In genomic region chr17:38869647-38870258, GRCh38 we compare ENCODE assay signal across 8 cellular contexts. TPM values are rescaled to one million over a fixed set of nuclear protein-coding genes. Genes with fewer than 3 reads are reported as not detected.
A peak's percentile ranks its signal among the peaks of the same experiment; 100 is the strongest.
DNase-seq lines count a peak whose midpoint lies in the region; ATAC-seq and TF ChIP-seq lines count a peak whose summit lies in the region.

LASP1 (plus strand) TSS chr17:38870058; CDS start chr17:38870190, 132 bp downstream.

- H3K36me3 Mint-ChIP-seq in T-helper 1 cell treated with Interleukin-12 subunit alpha and Interleukin-12 subunit beta and Interleukin-4 antibody, amounts not matched to agents 30 μg/mL and 1 μg/mL, for 36 hours (ENCODE audit: low read depth): peaks cover 10% of the 10 kb centered on the region

- H3K27me3 ChIP-seq in prostate gland (replicated peaks; ENCODE audit: insufficient read depth): no peaks in the 10 kb centered on the region

- POLR2A ChIA-PET in GM10248 (lab: Yijun Ruan, JAX): interaction anchor here (0.6 to 3.6 kb wide), 15 partner anchors 13 to 287 kb away, joined by 3 to 38 read pairs (median 4); partner anchors contain the start of genes PSMB3 and RPL23

- no peaks in the 10 kb centered on the region for H3K9me3 Mint-ChIP-seq in T-helper 1 cell treated with Interleukin-12 subunit alpha and Interleukin-12 subunit beta and Interleukin-4 antibody, amounts not matched to agents 30 μg/mL and 1 μg/mL, for 36 hours

- H3K27me3 Mint-ChIP-seq in T-helper 1 cell treated with Interleukin-12 subunit alpha and Interleukin-12 subunit beta and Interleukin-4 antibody, amounts not matched to agents 30 μg/mL and 1 μg/mL, for 36 hours (ENCODE audit: low read depth): peaks cover 4% of the 10 kb centered on the region

- H3K4me3 Mint-ChIP-seq in T-helper 1 cell treated with Interleukin-12 subunit alpha and Interleukin-12 subunit beta and Interleukin-4 antibody, amounts not matched to agents 30 μg/mL and 1 μg/mL, for 36 hours: peak within 1 kb of the TSS; percentile 95

- peaks cover 15% of the 10 kb centered on the region for H3K4me1 ChIP-seq in prostate gland (replicated peaks)

- H3K4me1 Mint-ChIP-seq in T-helper 1 cell treated with Interleukin-12 subunit alpha and Interleukin-12 subunit beta and Interleukin-4 antibody, amounts not matched to agents 30 μg/mL and 1 μg/mL, for 36 hours (ENCODE audit: low read depth): peaks cover 41% of the 10 kb centered on the region

- peak; percentile 96 for TF ChIP-seq POLR2A in prostate gland (IDR thresholded peaks at IDR 0.05)

- H3K27ac ChIP-seq in prostate gland: peak within 1 kb of the TSS; percentile 97

- CTCF ChIA-PET in GM10248 (lab: Yijun Ruan, JAX): interaction anchor here (0.6 to 1.4 kb wide), 5 partner anchors 13 to 113 kb away, joined by 3 to 5 read pairs (median 3); no protein-coding TSS in a partner anchor

- WGBS in prostate gland: under 1% methylated on average over 59 of the region's 65 CpGs

- no peaks in the 10 kb centered on the region for H3K36me3 ChIP-seq in prostate gland

- TF ChIP-seq CTCF in GM10248 (IDR thresholded peaks at IDR 0.05; ENCODE audit: control extremely low read depth, extremely low read depth, low read depth, missing control alignments): no peak
- peak in 1 of 4 experiments; percentile 12 for TF ChIP-seq CTCF in prostate gland (IDR thresholded peaks at IDR 0.05)

- DNase-seq in GM10248 (ENCODE audit: extremely low spot score) (peak; percentile 91), NCI-H128 (lab: John Stamatoyannopoulos, UW; ENCODE audit: unreplicated experiment) (peak; percentile 57), amniotic epithelial cell (ENCODE audit: low read depth) (peak; percentile 79), left cardiac atrium (peak; percentile 90), prostate gland (ENCODE audit: low spot score) (peak; percentile 89), ureter (ENCODE audit: low spot score) (peak; percentile 92)

- intact Hi-C loops in left cardiac atrium (cut with DNase I): loop anchor here (5.0 to 10.0 kb wide), 4 partner anchors 38 to 285 kb away; partner anchors contain the start of gene PLXDC1 (in 1 of the 2)
- intact Hi-C loops in prostate gland (cut with DNase I): loop anchor here (5.0 kb wide), 4 partner anchors 58 to 283 kb away; partner anchors contain the start of genes FBXO47, LASP1NB and PLXDC1

- H3K9me3 ChIP-seq in prostate gland: no peaks in the 10 kb centered on the region

- ATAC-seq in HG02571 (IDR thresholded peaks at IDR 0.05; ENCODE audit: unreplicated experiment): peak; percentile 39
- peak; percentile 88 to 89 for ATAC-seq in left cardiac atrium

- H3K4me3 ChIP-seq in prostate gland: peak within 1 kb of the TSS; percentile 84 to 93

- peak within 1 kb of the TSS; percentile 96 for H3K27ac Mint-ChIP-seq in T-helper 1 cell treated with Interleukin-12 subunit alpha and Interleukin-12 subunit beta and Interleukin-4 antibody, amounts not matched to agents 30 μg/mL and 1 μg/mL, for 36 hours

RNA-seq across cellular contexts. Expression of gene LASP1, which starts in this region (rescaled TPM):
- total RNA-seq in left cardiac atrium (10 to 100 TPM; 51.8 to 55.0 TPM), prostate gland (10 to 100 TPM; 61.8 to 93.4 TPM), ureter (126 TPM)

Comparison
In these comparisons a context has a peak if more than half of its experiments do, and no peak if none do; other contexts are left out.
1. Peak in every context shown above with its lines: DNase-seq, ATAC-seq, H3K4me3 ChIP-seq and H3K27ac ChIP-seq.